ENCODE assay signal across 12 cellular contexts in the genomic region with DNA sequence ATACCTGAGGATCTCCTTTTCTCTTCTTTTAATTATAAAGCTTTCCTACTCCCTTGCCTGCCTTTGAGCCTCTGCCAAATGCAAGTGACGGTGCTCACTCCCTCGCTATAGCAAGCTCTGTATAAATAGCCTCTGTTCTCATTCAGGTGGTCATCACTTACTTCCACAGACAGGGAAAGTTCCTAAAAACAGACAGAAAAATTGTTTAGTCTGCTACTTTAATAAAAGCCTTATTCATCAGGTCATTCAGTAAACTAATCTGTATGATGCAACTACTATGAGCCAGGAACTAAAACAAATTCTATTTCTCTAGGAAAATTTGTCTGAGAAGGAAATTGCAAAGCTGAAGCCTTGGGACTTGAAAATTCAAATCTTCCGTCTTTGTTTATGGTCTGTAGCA. TPM values are rescaled to one million over a fixed set of nuclear protein-coding genes. Genes with fewer than 3 reads are reported as not detected.
DNase-seq lines count a peak whose midpoint lies in the region; ATAC-seq and TF ChIP-seq lines count a peak whose summit lies in the region.
"Had no signal": no experiment of that assay in that cellular context is flagged by ENCODE, and none has a peak within 500 bp of the region (broad histone marks: within the 10 kb centered on the region; RNA-seq: fewer than 3 reads in every experiment).

No MANE protein-coding gene starts in this region.

- H3K27me3 Mint-ChIP-seq in HFFc6 (ENCODE audit: insufficient read depth) = no peaks in the 10 kb centered on the region; the same call in none of the 2 replicates

- TF ChIP-seq CTCF in HFFc6 (IDR thresholded peaks at IDR 0.05) = no peak
- TF ChIP-seq CTCF in astrocyte of the spinal cord (IDR thresholded peaks at IDR 0.05; ENCODE audit: low read depth, low read length) = no peak
- TF ChIP-seq CTCF in left lung (IDR thresholded peaks at IDR 0.05) = no peak

- in situ Hi-C loops in ACHN (cut with HindIII; ENCODE audit: low pct_ligation_motif_present, low pct_unique_long_range_greater_than_20kb, low sequenced_read_pairs) = no loop called here
- in situ Hi-C loops in astrocyte of the spinal cord (cut with HindIII; ENCODE audit: low sequenced_read_pairs) = no loop called here

- intact Hi-C loops in left lung (cut with DNase I) = no loop called here

- H3K9me3 Mint-ChIP-seq in HFFc6 = peaks cover 5% of the 10 kb centered on the region

- peaks cover 14% of the 10 kb centered on the region for H3K36me3 Mint-ChIP-seq in HFFc6 (ENCODE audit: low read depth)
- H3K36me3 Mint-ChIP-seq: CD14-positive monocyte had no signal

- peak overlapping the region; percentile 67 for H3K4me3 Mint-ChIP-seq in HFFc6
- H3K4me3 Mint-ChIP-seq: activated CD4-positive, alpha-beta T cell treated with anti-CD3 and anti-CD28 coated beads, Interleukin-2, amount 10 ng/mL, durations not matched to agents 7 days and 5 days; CD14-positive monocyte had no signal

- H3K4me3 ChIP-seq in astrocyte of the spinal cord (ENCODE audit: low read depth, low read length) (no peak overlapping the region), left lung (no peak overlapping the region)

- ATAC-seq in left lung (peak; percentile 33), GM21723 (IDR thresholded peaks at IDR 0.05; ENCODE audit: unreplicated experiment) (no peak)

- peak overlapping the region in 1 of 2 donors; percentile 30 for H3K27ac ChIP-seq in left lung

- no peaks in the 10 kb centered on the region for H3K9me3 ChIP-seq in left lung

- peaks cover 5 to 6% of the 10 kb centered on the region in 2 donors for H3K4me1 ChIP-seq in left lung

- peaks cover 73% of the 10 kb centered on the region for H3K4me1 Mint-ChIP-seq in HFFc6 (ENCODE audit: low read depth)

- DNase-seq in ACHN (peak; percentile 34), HFFc6 (peak; percentile 32), astrocyte of the spinal cord (ENCODE audit: low read depth, low spot score) (peak; percentile 83), left lung (no peak), NCI-H1417 treated with DMSO at 0.1 percent for 48 hours (lab: John Stamatoyannopoulos, UW) (no peak), HK-2 (ENCODE audit: unreplicated experiment) (no peak), NCI-H2227 treated with DMSO at 0.1 percent for 48 hours (lab: John Stamatoyannopoulos, UW) (no peak)
- DNase-seq: activated CD4-positive, alpha-beta T cell treated with anti-CD3 and anti-CD28 coated beads, Interleukin-2, amount 10 ng/mL, durations not matched to agents 7 days and 5 days; activated naive CD4-positive, alpha-beta T cell treated with anti-CD3 and anti-CD28 coated beads, Interleukin-2, amount 50 U/mL, for 16 hours; NCI-H446 treated with DMSO at 0.1 percent for 48 hours had no signal

- H3K27me3 ChIP-seq in left lung = no peaks in the 10 kb centered on the region

- peak overlapping the region; percentile 81 for H3K27ac Mint-ChIP-seq in HFFc6
- H3K27ac Mint-ChIP-seq: activated CD4-positive, alpha-beta T cell treated with anti-CD3 and anti-CD28 coated beads, Interleukin-2, amount 10 ng/mL, durations not matched to agents 7 days and 5 days; CD14-positive monocyte had no signal

- H3K36me3 ChIP-seq in left lung = no peaks in the 10 kb centered on the region

RNA-seq across cellular contexts. Expression of gene DLG1, which starts 10.2 kb away (rescaled TPM):
- total RNA-seq in HFFc6 (2021; fragmentation: NEBNext Ultra II Directional; extraction: Animal tissue kit (Norgen Biotek cat#: 25700)) = 10 to 100 TPM; 64.8 to 82.5 (median 74.7) TPM
- total RNA-seq in left lung = 10 to 100 TPM; 71.0 to 82.7 TPM

Comparison
In these comparisons a context has a peak if more than half of its experiments do, and no peak if none do; other contexts are left out.
1. DNase-seq: peak in ACHN (single experiment), HFFc6 (single experiment) and astrocyte of the spinal cord (single experiment); none in left lung (0 of 2), NCI-H1417 treated with DMSO at 0.1 percent for 48 hours (single experiment), HK-2 (single experiment) and NCI-H2227 treated with DMSO at 0.1 percent for 48 hours (single experiment).